23 cellular contexts compared by ENCODE assay signal in the genomic region with DNA sequence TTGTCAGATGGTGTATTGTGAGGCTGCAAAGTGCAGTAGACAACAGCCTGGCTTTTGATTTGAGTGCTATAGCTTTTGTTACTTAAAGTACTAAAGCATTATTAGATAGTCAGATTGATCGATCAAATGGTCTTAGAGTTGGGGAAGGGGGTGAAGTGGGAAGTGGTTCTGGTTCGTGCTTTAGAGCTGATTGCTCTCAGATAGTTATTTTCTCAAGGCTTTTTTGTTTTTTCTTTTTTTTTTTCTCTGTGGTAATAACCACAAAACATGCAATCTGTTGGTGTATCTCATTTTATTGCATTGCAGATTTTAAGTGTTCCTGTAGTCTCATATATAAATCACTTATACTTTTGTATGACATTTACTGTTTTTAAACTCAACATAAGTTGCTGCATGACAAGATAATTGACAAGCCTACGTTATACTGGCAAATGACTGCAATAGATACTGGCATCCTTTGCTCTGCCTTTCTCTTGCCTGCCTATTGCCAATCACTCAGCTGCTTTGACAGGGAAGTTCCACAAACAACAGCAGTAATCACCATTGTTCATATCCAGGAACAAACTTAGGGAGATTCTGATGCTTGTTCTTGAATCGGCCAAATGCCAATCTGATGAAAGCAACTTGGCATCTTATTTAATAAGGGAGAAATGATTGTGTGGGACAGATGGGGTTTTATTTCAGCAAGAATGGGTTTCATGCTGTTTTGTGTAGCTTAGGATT.
DNase-seq lines count a peak whose midpoint lies in the region; ATAC-seq and TF ChIP-seq lines count a peak whose summit lies in the region.
"Had no signal": no experiment of that assay in that cellular context is flagged by ENCODE, and none has a peak within 500 bp of the region (broad histone marks: within the 10 kb centered on the region; RNA-seq: fewer than 3 reads in every experiment).

No MANE protein-coding gene starts in this region.

- peaks cover 10% of the 10 kb centered on the region for H3K4me1 ChIP-seq in CD8-positive, alpha-beta memory T cell (ENCODE audit: insufficient read depth, low read length)
- H3K4me1 ChIP-seq in foreskin keratinocyte = no peaks in the 10 kb centered on the region
- no peaks in the 10 kb centered on the region for H3K4me1 ChIP-seq in upper lobe of right lung
- H3K4me1 ChIP-seq: BLaER1, prostate gland, tibial artery had no signal

- no peak for DNase-seq in CD8-positive, alpha-beta memory T cell
- DNase-seq in EH (ENCODE audit: low read depth) = peak; percentile 27
- DNase-seq in NCI-H446 treated with DMSO at 0.1 percent for 48 hours (lab: John Stamatoyannopoulos, UW) = peak; percentile 85
- peak; percentile 43 to 54 for DNase-seq in foreskin keratinocyte
- DNase-seq in upper lobe of right lung = no peak
- no peak for DNase-seq in HuH-7 (ENCODE audit: low spot score)
- DNase-seq: activated naive CD4-positive, alpha-beta T cell; dermis blood vessel endothelial cell; glutamatergic neuron; GOT3; Kasumi-1; lower lobe of right lung; spleen; T-helper 1 cell; tibial artery had no signal

- intact Hi-C loops in upper lobe of right lung (cut with DNase I) = no loop called here

- no peaks in the 10 kb centered on the region for H3K36me3 ChIP-seq in CD8-positive, alpha-beta memory T cell (ENCODE audit: insufficient read depth, low read length)
- H3K36me3 ChIP-seq in upper lobe of right lung = no peaks in the 10 kb centered on the region
- H3K36me3 ChIP-seq: BLaER1, lower lobe of right lung, prostate gland, spleen, tibial artery had no signal

- no peaks in the 10 kb centered on the region for H3K9me3 ChIP-seq in CD8-positive, alpha-beta memory T cell (ENCODE audit: low read length)
- H3K9me3 ChIP-seq in upper lobe of right lung = no peaks in the 10 kb centered on the region
- H3K9me3 ChIP-seq: BLaER1, lower lobe of right lung, prostate gland, spleen, tibial artery had no signal

- peaks cover 15 to 23% (median 20%) of the 10 kb centered on the region in 3 donors for H3K4me1 Mint-ChIP-seq in CD8-positive, alpha-beta memory T cell

- peaks cover 0 to 6% (median 0%) of the 10 kb centered on the region in 3 donors for H3K36me3 Mint-ChIP-seq in CD8-positive, alpha-beta memory T cell
- H3K36me3 Mint-ChIP-seq: natural killer cell treated with Interleukin-12 subunit alpha and Interleukin-12 subunit beta and Interleukin-15 and Interleukin-18, amount 100 ng/mL, for 72 hours had no signal

- peak overlapping the region in 4 of 8 donors; percentile 1 to 56 (median 27) for H3K27ac Mint-ChIP-seq in CD8-positive, alpha-beta memory T cell
- H3K27ac Mint-ChIP-seq: natural killer cell treated with Interleukin-12 subunit alpha and Interleukin-12 subunit beta and Interleukin-15 and Interleukin-18, amount 100 ng/mL, for 72 hours had no signal

- POLR2A ChIA-PET in CD8-positive, alpha-beta memory T cell (lab: Charles Lee) = interaction anchor here (0.6 to 0.7 kb wide), 2 partner anchors 83 to 106 kb away, joined by 3 to 5 read pairs; no protein-coding TSS in a partner anchor

- ATAC-seq in foreskin keratinocyte (peak; percentile 41), upper lobe of right lung (no peak), HG02840 (IDR thresholded peaks at IDR 0.05; ENCODE audit: low FRiP score, unreplicated experiment) (no peak)
- ATAC-seq: activated CD4-positive, CD25-positive, alpha-beta regulatory T cell treated with anti-CD3 and anti-CD28 coated beads, Interleukin-2, amount 50 U/mL, for 24 hours; esophagus mucosa; GM12878; lower lobe of right lung; natural killer cell treated with Interleukin-12 subunit alpha and Interleukin-12 subunit beta and Interleukin-15 and Interleukin-18, amount 100 ng/mL, for 72 hours had no signal

- no peak overlapping the region for H3K4me3 ChIP-seq in CD8-positive, alpha-beta memory T cell (ENCODE audit: low read length)
- H3K4me3 ChIP-seq in upper lobe of right lung = no peak overlapping the region
- H3K4me3 ChIP-seq: BLaER1, GM12878, lower lobe of right lung, prostate gland, spleen, tibial artery had no signal

- TF ChIP-seq CTCF in foreskin keratinocyte (conservative IDR thresholded peaks at IDR 0.05) = no peak
- no peak for TF ChIP-seq CTCF in upper lobe of right lung (IDR thresholded peaks at IDR 0.05)

- H3K27ac ChIP-seq in CD8-positive, alpha-beta memory T cell (ENCODE audit: low read depth, low read length) = no peak overlapping the region
- H3K27ac ChIP-seq in foreskin keratinocyte = no peak overlapping the region
- H3K27ac ChIP-seq in upper lobe of right lung = no peak overlapping the region
- H3K27ac ChIP-seq: BLaER1, lower lobe of right lung, RWPE1, spleen, tibial artery had no signal

- peak overlapping the region in 6 of 7 donors; percentile 1 to 64 (median 35) for H3K4me3 Mint-ChIP-seq in CD8-positive, alpha-beta memory T cell
- H3K4me3 Mint-ChIP-seq: natural killer cell treated with Interleukin-12 subunit alpha and Interleukin-12 subunit beta and Interleukin-15 and Interleukin-18, amount 100 ng/mL, for 72 hours had no signal

- CTCF ChIA-PET in CD8-positive, alpha-beta memory T cell (lab: Charles Lee) = interaction anchor here (1.3 kb wide), 1 partner anchor 10 kb away, joined by 7 read pairs; no protein-coding TSS in a partner anchor

- no peaks in the 10 kb centered on the region for H3K9me3 Mint-ChIP-seq in CD8-positive, alpha-beta memory T cell
- H3K9me3 Mint-ChIP-seq: natural killer cell treated with Interleukin-12 subunit alpha and Interleukin-12 subunit beta and Interleukin-15 and Interleukin-18, amount 100 ng/mL, for 72 hours had no signal

- no peaks in the 10 kb centered on the region for H3K27me3 Mint-ChIP-seq in CD8-positive, alpha-beta memory T cell
- H3K27me3 Mint-ChIP-seq: natural killer cell treated with Interleukin-12 subunit alpha and Interleukin-12 subunit beta and Interleukin-15 and Interleukin-18, amount 100 ng/mL, for 72 hours had no signal

- no peaks in the 10 kb centered on the region for H3K27me3 ChIP-seq in CD8-positive, alpha-beta memory T cell (ENCODE audit: insufficient read depth, low read length, poor library complexity, severe bottlenecking)
- H3K27me3 ChIP-seq in foreskin keratinocyte (no peaks in the 10 kb centered on the region), upper lobe of right lung (no peaks in the 10 kb centered on the region)
- H3K27me3 ChIP-seq: BLaER1, spleen, tibial artery had no signal

Comparison
In these comparisons a context has a peak if more than half of its experiments do, and no peak if none do; other contexts are left out.
1. DNase-seq: peak in EH (single experiment), NCI-H446 treated with DMSO at 0.1 percent for 48 hours (single experiment) and foreskin keratinocyte (2 of 2); none in CD8-positive, alpha-beta memory T cell (0 of 5), upper lobe of right lung (single experiment) and HuH-7 (single experiment).